1 cellular context compared by ENCODE assay signal in the genomic region with DNA sequence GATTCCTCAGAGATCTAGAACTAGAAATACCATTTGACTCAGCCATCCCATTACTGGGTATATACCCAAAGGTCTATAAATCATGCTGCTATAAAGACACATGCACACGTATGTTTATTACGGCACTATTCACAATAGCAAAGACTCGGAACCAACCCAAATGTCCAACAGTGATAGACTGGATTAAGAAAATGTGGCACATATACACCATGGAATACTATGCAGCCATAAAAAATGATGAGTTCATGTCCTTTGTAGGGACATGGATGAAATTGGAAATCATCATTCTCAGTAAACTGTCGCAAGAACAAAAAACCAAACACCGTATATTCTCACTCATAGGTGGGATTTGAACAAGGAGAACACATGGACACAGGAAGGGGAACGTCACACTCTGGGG.
TF ChIP-seq lines count a peak whose summit lies in the region.

No MANE protein-coding gene starts in this region.

TF ChIP-seq in K562, 482 proteins besides CTCF, POLR2A, EP300 and RAD21:
- TF ChIP-seq SMARCA5 (IDR thresholded peaks at IDR 0.05), result peak; percentile 43; the same call in 1 of the 2 replicates
- TF ChIP-seq ZNF146 (CRISPR knock-in tag; IDR thresholded peaks at IDR 0.05; ENCODE audit: unreplicated experiment), result peak; percentile 68
- peak; percentile 19 to 37; a peak in 1 of 4 replicates for TF ChIP-seq KDM1A (IDR thresholded peaks at IDR 0.05)
- TF ChIP-seq BCOR (IDR thresholded peaks at IDR 0.05), result peak; percentile 33; the same call in 1 of the 2 replicates
